Comparison of ENCODE assay signal across 8 cellular contexts in genomic region chr19:13860679-13861391, GRCh38. TPM values are rescaled to one million over a fixed set of nuclear protein-coding genes. Genes with fewer than 3 reads are reported as not detected.
A peak's percentile ranks its signal among the peaks of the same experiment; 100 is the strongest.
DNase-seq lines count a peak whose midpoint lies in the region; ATAC-seq and TF ChIP-seq lines count a peak whose summit lies in the region.

No MANE protein-coding gene starts in this region.

- CTCF ChIA-PET in Caco-2 (lab: Charles Lee): interaction anchor here (0.6 to 2.2 kb wide), 5 partner anchors 24 to 186 kb away, joined by 4 to 26 read pairs (median 4); no protein-coding TSS in a partner anchor

- DNase-seq in Caco-2 (no peak), RWPE2 (ENCODE audit: low spot score) (no peak), epithelial cell of prostate (ENCODE audit: low read depth, low spot score) (no peak), psoas muscle (peak in 1 of 2 donors; percentile 46), NCI-H2227 (lab: John Stamatoyannopoulos, UW; ENCODE audit: unreplicated experiment) (no peak), occipital lobe (lab: John Stamatoyannopoulos, UW) (no peak)

- peaks cover 24% of the 10 kb centered on the region for H3K4me1 Mint-ChIP-seq in Caco-2 (ENCODE audit: low read depth, unreplicated experiment)

- POLR2A ChIA-PET in Caco-2 (lab: Charles Lee): interaction anchor here (0.6 to 4.7 kb wide), 3 partner anchors 8 to 97 kb away, joined by 3 to 44 read pairs (median 15); partner anchors contain the start of gene MRI1

- intact Hi-C loops in Caco-2 (cut with micrococcal nuclease; ENCODE audit: unreplicated experiment) (no loop called here), psoas muscle (cut with DNase I) (loop anchor here in 1 of 2 donors (5.0 kb wide), 2 partner anchors 264 to 584 kb away; no protein-coding TSS in a partner anchor)

- no peaks in the 10 kb centered on the region for H3K9me3 ChIP-seq in Caco-2
- no peaks in the 10 kb centered on the region for H3K9me3 ChIP-seq in RWPE2 (ENCODE audit: severe bottlenecking)
- no peaks in the 10 kb centered on the region for H3K9me3 ChIP-seq in psoas muscle

- peak overlapping the region; percentile 95 for H3K27ac Mint-ChIP-seq in Caco-2 (ENCODE audit: unreplicated experiment)

- H3K4me3 Mint-ChIP-seq in Caco-2 (ENCODE audit: unreplicated experiment): no peak overlapping the region

- peaks cover 8% of the 10 kb centered on the region for H3K36me3 Mint-ChIP-seq in Caco-2 (ENCODE audit: insufficient read depth, unreplicated experiment)

- H3K4me1 ChIP-seq in Caco-2 (peaks cover 17% of the 10 kb centered on the region), RWPE2 (ENCODE audit: insufficient read depth, poor library complexity, severe bottlenecking) (peaks cover 12% of the 10 kb centered on the region), psoas muscle (peaks cover 8% of the 10 kb centered on the region)

- 73 to 85% (median 73%) methylated on average over 13 of the region's 13 CpGs for WGBS in psoas muscle, 3 donors

- H3K36me3 ChIP-seq in Caco-2 (ENCODE audit: control insufficient read depth, insufficient read depth, low read length): no peaks in the 10 kb centered on the region
- H3K36me3 ChIP-seq in RWPE2 (ENCODE audit: low read depth): no peaks in the 10 kb centered on the region
- H3K36me3 ChIP-seq in psoas muscle (ENCODE audit: insufficient read depth in 1 of 2, low read depth in 1 of 2): no peaks in the 10 kb centered on the region

- H3K27ac ChIP-seq in RWPE2 (ENCODE audit: poor library complexity, severe bottlenecking) (peak overlapping the region; percentile 98), epithelial cell of prostate (peak overlapping the region; percentile 90), psoas muscle (peak overlapping the region; percentile 78)

- TF ChIP-seq CTCF in Caco-2 (IDR thresholded peaks at IDR 0.05; ENCODE audit: insufficient read depth in 1 of 2, low read depth in 1 of 2, low read length in 1 of 2, severe bottlenecking in 1 of 2, unreplicated experiment in 1 of 2): no peak
- no peak for TF ChIP-seq CTCF in RWPE2 (IDR thresholded peaks at IDR 0.05; ENCODE audit: poor library complexity, severe bottlenecking)
- TF ChIP-seq CTCF in psoas muscle (IDR thresholded peaks at IDR 0.05): no peak

- ATAC-seq in RWPE2 (ENCODE audit: low read depth): no peak
- no peak for ATAC-seq in psoas muscle
- no peak for ATAC-seq in HG03280 (IDR thresholded peaks at IDR 0.05; ENCODE audit: unreplicated experiment)
- ATAC-seq in GM18517 (IDR thresholded peaks at IDR 0.05; ENCODE audit: unreplicated experiment): no peak

- H3K27me3 Mint-ChIP-seq in Caco-2 (ENCODE audit: insufficient read depth, unreplicated experiment): no peaks in the 10 kb centered on the region

- no peaks in the 10 kb centered on the region for H3K9me3 Mint-ChIP-seq in Caco-2 (ENCODE audit: unreplicated experiment)

- BruUV-seq in Caco-2 (replicated peaks; lab: Mats Ljungman, UMichigan): no TSS peak

- H3K4me3 ChIP-seq in Caco-2 (ENCODE audit: low read depth, low read length) (no peak overlapping the region), RWPE2 (ENCODE audit: severe bottlenecking) (no peak overlapping the region), psoas muscle (peak overlapping the region; percentile 63)

- H3K27me3 ChIP-seq in Caco-2 (replicated peaks; ENCODE audit: control insufficient read depth, insufficient read depth, low read length): no peaks in the 10 kb centered on the region
- H3K27me3 ChIP-seq in RWPE2 (ENCODE audit: insufficient read depth, poor library complexity, severe bottlenecking): no peaks in the 10 kb centered on the region
- H3K27me3 ChIP-seq in psoas muscle (ENCODE audit: insufficient read depth in 3 of 3, low read length in 2 of 3): peaks cover 0 to 13% (median 0%) of the 10 kb centered on the region in 3 donors

RNA-seq across cellular contexts. Expression of gene NANOS3, which starts 16.1 kb away (rescaled TPM):
- total RNA-seq in Caco-2 (2022) (not detected in 2 replicates), psoas muscle (not detected), occipital lobe (5.6 TPM)
- polyA plus RNA-seq in psoas muscle: not detected

RNA-seq across cellular contexts. Expression of gene BRME1, which starts 45.1 kb away (rescaled TPM):
- total RNA-seq in Caco-2 (2022): 17.3 and 17.4 TPM in 2 replicates
- total RNA-seq in psoas muscle: 1 to 10 TPM in 2 of 4 donors, under 1 TPM in 2; 0.27 to 1.5 (median 1.0) TPM
- polyA plus RNA-seq in psoas muscle: 1 to 10 TPM in 2 of 3 donors, under 1 TPM in 1; 0.86 to 2.5 (median 1.7) TPM
- 11.1 TPM for total RNA-seq in occipital lobe

RNA-seq across cellular contexts. Expression of gene CC2D1A, which starts 45.2 kb away (rescaled TPM):
- total RNA-seq in Caco-2 (2022) (48.2 and 49.4 TPM in 2 replicates), psoas muscle (10 to 100 TPM; 21.1 to 26.1 (median 24.6) TPM), occipital lobe (8.9 TPM)
- 10 to 100 TPM; 20.1 to 31.7 (median 23.1) TPM for polyA plus RNA-seq in psoas muscle
